In the genomic region with DNA sequence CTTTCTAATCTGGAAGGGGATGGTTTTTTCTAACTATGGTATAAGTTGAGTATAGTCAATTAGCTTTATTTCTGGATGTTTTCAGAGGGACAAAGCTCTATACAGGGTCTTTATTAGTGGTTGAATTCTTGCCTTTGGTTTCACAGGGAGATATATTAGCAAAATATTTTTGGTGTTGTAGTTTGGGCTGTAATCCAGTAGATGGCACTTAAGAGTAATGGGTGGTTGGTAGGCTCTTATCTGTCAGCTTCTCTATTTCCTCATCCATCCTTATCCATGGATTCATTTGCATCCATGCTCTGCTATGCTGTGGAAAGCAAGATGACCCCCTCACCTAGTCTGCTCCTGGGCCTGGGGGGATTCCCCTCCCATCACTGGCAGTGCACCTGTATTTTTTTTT, we compare ENCODE assay signal across 9 cellular contexts.
DNase-seq lines count a peak whose midpoint lies in the region; ATAC-seq and TF ChIP-seq lines count a peak whose summit lies in the region.
"Had no signal": no experiment of that assay in that cellular context is flagged by ENCODE, and none has a peak within 500 bp of the region (broad histone marks: within the 10 kb centered on the region; RNA-seq: fewer than 3 reads in every experiment).

No MANE protein-coding gene starts in this region.

- H3K9me3 ChIP-seq in PC-3 (ENCODE audit: low read length): no peaks in the 10 kb centered on the region

- no peak overlapping the region for H3K27ac Mint-ChIP-seq in activated CD4-positive, alpha-beta T cell treated with anti-CD3 and anti-CD28 coated beads, Interleukin-2, amount 10 ng/mL, durations not matched to agents 24 days and 14 days
- H3K27ac Mint-ChIP-seq: activated T-helper 1 cell treated with anti-CD3 and anti-CD28 coated beads, Interleukin-12 subunit alpha, Interleukin-12 subunit beta, Interleukin-2, Interleukin-4 antibody, amounts not matched to agents 30 ng/mL and 10 ng/mL and 1 ng/mL, durations not matched to agents 14 hours and 24 hours and 36 hours had no signal

- no peaks in the 10 kb centered on the region for H4K20me1 ChIP-seq in PC-3 (ENCODE audit: low read length)

- ATAC-seq in HG03342 (IDR thresholded peaks at IDR 0.05; ENCODE audit: unreplicated experiment): peak; percentile 74
- ATAC-seq in PC-3: no peak
- ATAC-seq in GM21390 (IDR thresholded peaks at IDR 0.05; ENCODE audit: unreplicated experiment): no peak

- no peaks in the 10 kb centered on the region for H3K36me3 ChIP-seq in PC-3 (ENCODE audit: low read depth, low read length)

- H3K4me1 ChIP-seq in PC-3 (ENCODE audit: insufficient read depth, low read length): no peaks in the 10 kb centered on the region

- TF ChIP-seq CTCF in GM10266 (IDR thresholded peaks at IDR 0.05; ENCODE audit: control insufficient read depth, insufficient read depth, low read depth, missing control alignments): peak; percentile 41
- peak; percentile 50; the same call in 1 of the 2 replicates for TF ChIP-seq CTCF in PC-3 (conservative IDR thresholded peaks at IDR 0.05; ENCODE audit: low read depth, low read length)

- CTCF ChIA-PET in PC-3 (lab: Charles Lee): interaction anchor here (0.6 to 0.7 kb wide), 2 partner anchors 113 to 209 kb away, joined by 3 to 5 read pairs; no protein-coding TSS in a partner anchor

- no peaks in the 10 kb centered on the region for H3K9me2 ChIP-seq in PC-3 (replicated peaks; ENCODE audit: low read length)

- no peaks in the 10 kb centered on the region for H3K9me3 Mint-ChIP-seq in activated CD4-positive, alpha-beta T cell treated with anti-CD3 and anti-CD28 coated beads, Interleukin-2, amount 10 ng/mL, durations not matched to agents 24 days and 14 days
- H3K9me3 Mint-ChIP-seq: activated T-helper 1 cell treated with anti-CD3 and anti-CD28 coated beads, Interleukin-12 subunit alpha, Interleukin-12 subunit beta, Interleukin-2, Interleukin-4 antibody, amounts not matched to agents 30 ng/mL and 10 ng/mL and 1 ng/mL, durations not matched to agents 14 hours and 24 hours and 36 hours had no signal

- no peak overlapping the region for H3K9ac ChIP-seq in PC-3 (ENCODE audit: low read length)

- H3K27me3 ChIP-seq in PC-3 (ENCODE audit: low read length): no peaks in the 10 kb centered on the region

- no TSS peak for BruUV-seq in PC-3 (replicated peaks; lab: Mats Ljungman, UMichigan)

- H3K27me3 Mint-ChIP-seq in activated CD4-positive, alpha-beta T cell treated with anti-CD3 and anti-CD28 coated beads, Interleukin-2, amount 10 ng/mL, durations not matched to agents 24 days and 14 days: no peaks in the 10 kb centered on the region

- H3F3A ChIP-seq in PC-3 (ENCODE audit: low read length, unreplicated experiment): no peaks in the 10 kb centered on the region

- no peaks in the 10 kb centered on the region for H3K4me1 Mint-ChIP-seq in activated CD4-positive, alpha-beta T cell treated with anti-CD3 and anti-CD28 coated beads, Interleukin-2, amount 10 ng/mL, durations not matched to agents 24 days and 14 days

- no peak overlapping the region for H3K4me3 Mint-ChIP-seq in activated CD4-positive, alpha-beta T cell treated with anti-CD3 and anti-CD28 coated beads, Interleukin-2, amount 10 ng/mL, durations not matched to agents 24 days and 14 days
- H3K4me3 Mint-ChIP-seq: activated T-helper 1 cell treated with anti-CD3 and anti-CD28 coated beads, Interleukin-12 subunit alpha, Interleukin-12 subunit beta, Interleukin-2, Interleukin-4 antibody, amounts not matched to agents 30 ng/mL and 10 ng/mL and 1 ng/mL, durations not matched to agents 14 hours and 24 hours and 36 hours had no signal

- no peak overlapping the region for H3K4me3 ChIP-seq in PC-3 (ENCODE audit: low read length)

- POLR2A ChIA-PET in PC-3 (lab: Charles Lee; ENCODE audit: unreplicated experiment): no interaction called here

- no peak overlapping the region for H2AFZ ChIP-seq in PC-3 (ENCODE audit: low read length)

- intact Hi-C loops in PC-3 (cut with micrococcal nuclease) (loop anchor here (10.0 kb wide), 1 partner anchor 207 kb away; no protein-coding TSS in a partner anchor), posterior cingulate gyrus (cut with DNase I) (no loop called here)
- intact Hi-C loops in activated CD4-positive, alpha-beta T cell treated with anti-CD3 and anti-CD28 coated beads, Interleukin-2, amount 10 ng/mL, durations not matched to agents 24 days and 14 days (cut with micrococcal nuclease): no loop called here

- no peak overlapping the region for H3K27ac ChIP-seq in PC-3 (ENCODE audit: low read length)

- H3K79me2 ChIP-seq in PC-3 (ENCODE audit: low read length): no peaks in the 10 kb centered on the region

- no peaks in the 10 kb centered on the region for H3K36me3 Mint-ChIP-seq in activated CD4-positive, alpha-beta T cell treated with anti-CD3 and anti-CD28 coated beads, Interleukin-2, amount 10 ng/mL, durations not matched to agents 24 days and 14 days (ENCODE audit: low read depth)

- DNase-seq in GM10266 (ENCODE audit: extremely low spot score) (no peak), PC-3 (peak; percentile 29), iPS-NIHi7 (ENCODE audit: extremely low spot score) (peak; percentile 10), OCI-M2 (lab: John Stamatoyannopoulos, UW; ENCODE audit: unreplicated experiment) (no peak), posterior cingulate gyrus (no peak)
- DNase-seq in activated CD4-positive, alpha-beta T cell treated with anti-CD3 and anti-CD28 coated beads, Interleukin-2, amount 10 ng/mL, durations not matched to agents 24 days and 14 days: no peak

- H3K4me2 ChIP-seq in PC-3 (ENCODE audit: low read length): no peak overlapping the region

Comparison
In these comparisons a context has a peak if more than half of its experiments do, and no peak if none do; other contexts are left out.
1. DNase-seq: peak in PC-3 (single experiment) and iPS-NIHi7 (single experiment); none in GM10266 (single experiment), activated CD4-positive, alpha-beta T cell treated with anti-CD3 and anti-CD28 coated beads, Interleukin-2, amount 10 ng/mL, durations not matched to agents 24 days and 14 days (single experiment), OCI-M2 (single experiment) and posterior cingulate gyrus (0 of 10).